9 cellular contexts compared by ENCODE assay signal in genomic region chr1:201896951-201897391, GRCh38. TPM values are rescaled to one million over a fixed set of nuclear protein-coding genes. Genes with fewer than 3 reads are reported as not detected.
DNase-seq lines count a peak whose midpoint lies in the region; ATAC-seq and TF ChIP-seq lines count a peak whose summit lies in the region.
"Had no signal": no experiment of that assay in that cellular context is flagged by ENCODE, and none has a peak within 500 bp of the region (broad histone marks: within the 10 kb centered on the region; RNA-seq: fewer than 3 reads in every experiment).

No MANE protein-coding gene starts in this region.

- CTCF ChIA-PET in activated CD4-positive, alpha-beta T cell treated with anti-CD3 and anti-CD28 coated beads for 36 hours (lab: Charles Lee): interaction anchor here (0.6 to 5.8 kb wide), 32 partner anchors 9 to 778 kb away, joined by 3 to 93 read pairs (median 6); partner anchors contain the start of genes IPO9 and RNPEP

- H3K9me2 ChIP-seq in Loucy (replicated peaks; ENCODE audit: low read depth, low read length): no peaks in the 10 kb centered on the region

- H3K36me3 Mint-ChIP-seq in activated CD4-positive, alpha-beta T cell treated with anti-CD3 and anti-CD28 coated beads for 36 hours (ENCODE audit: low read depth): no peaks in the 10 kb centered on the region
- H3K36me3 Mint-ChIP-seq: CD14-positive monocyte had no signal

- peaks cover 13% of the 10 kb centered on the region for H3K4me1 ChIP-seq in Loucy (ENCODE audit: insufficient read depth, low read length, poor library complexity, severe bottlenecking)

- H3K4me2 ChIP-seq in Loucy (ENCODE audit: low read depth, low read length, poor library complexity, severe bottlenecking): no peak overlapping the region

- H3F3A ChIP-seq in Loucy (ENCODE audit: low read depth): no peaks in the 10 kb centered on the region

- no peak overlapping the region for H2AFZ ChIP-seq in Loucy (ENCODE audit: low read length)

- peaks cover 8% of the 10 kb centered on the region for H3K27me3 Mint-ChIP-seq in activated CD4-positive, alpha-beta T cell treated with anti-CD3 and anti-CD28 coated beads for 36 hours

- peak; percentile 16 for ATAC-seq in left lobe of liver
- no peak for ATAC-seq in activated CD4-positive, alpha-beta T cell treated with anti-CD3 and anti-CD28 coated beads for 36 hours

- peak; percentile 80 for DNase-seq in AG08395 (ENCODE audit: low spot score)
- no peak for DNase-seq in left lobe of liver (ENCODE audit: low spot score)
- DNase-seq in activated CD4-positive, alpha-beta T cell treated with anti-CD3 and anti-CD28 coated beads for 36 hours: no peak
- DNase-seq in NCI-H748 (lab: John Stamatoyannopoulos, UW; ENCODE audit: unreplicated experiment): no peak
- no peak for DNase-seq in NCI-H2107 (lab: John Stamatoyannopoulos, UW)
- no peak for DNase-seq in activated CD8-positive, alpha-beta memory T cell treated with anti-CD3 and anti-CD28 coated beads for 24 hours

- H4K20me1 ChIP-seq in Loucy (ENCODE audit: insufficient read depth, low read length, poor library complexity, severe bottlenecking): no peaks in the 10 kb centered on the region

- H3K79me2 ChIP-seq in Loucy (ENCODE audit: insufficient read depth, low read length): no peaks in the 10 kb centered on the region

- H3K4me3 Mint-ChIP-seq in activated CD4-positive, alpha-beta T cell treated with anti-CD3 and anti-CD28 coated beads for 36 hours: no peak overlapping the region
- H3K4me3 Mint-ChIP-seq: CD14-positive monocyte had no signal

- H3K9me3 Mint-ChIP-seq in activated CD4-positive, alpha-beta T cell treated with anti-CD3 and anti-CD28 coated beads for 36 hours (ENCODE audit: low read depth): no peaks in the 10 kb centered on the region

- H3K27ac ChIP-seq in cingulate gyrus (ENCODE audit: low read depth, low read length): peak overlapping the region; percentile 66

- intact Hi-C loops in activated CD4-positive, alpha-beta T cell treated with anti-CD3 and anti-CD28 coated beads for 36 hours (cut with DNase I, micrococcal nuclease): loop anchor here (1.0 to 5.0 kb wide), 7 partner anchors 58 to 238 kb away; partner anchors contain the start of genes TIMM17A (in 2 of the 2) and RNPEP (in 1 of the 2)

- no peaks in the 10 kb centered on the region for H3K9me3 ChIP-seq in Loucy (ENCODE audit: insufficient read depth, low read depth, low read length)

- no peaks in the 10 kb centered on the region for H3K27me3 ChIP-seq in Loucy (ENCODE audit: insufficient read depth, low read length, poor library complexity, severe bottlenecking)

- H3K4me1 Mint-ChIP-seq in activated CD4-positive, alpha-beta T cell treated with anti-CD3 and anti-CD28 coated beads for 36 hours: peaks cover 5% of the 10 kb centered on the region

- no peak overlapping the region for H3K27ac Mint-ChIP-seq in activated CD4-positive, alpha-beta T cell treated with anti-CD3 and anti-CD28 coated beads for 36 hours

- TF ChIP-seq CTCF in Loucy (conservative IDR thresholded peaks at IDR 0.05; ENCODE audit: low read length): peak; percentile 37

- POLR2A ChIA-PET in activated CD4-positive, alpha-beta T cell treated with anti-CD3 and anti-CD28 coated beads for 36 hours (lab: Charles Lee): interaction anchor here (0.6 kb wide), 1 partner anchor 27 kb away, joined by 3 read pairs; no protein-coding TSS in a partner anchor

- no peak overlapping the region for H3K4me3 ChIP-seq in Loucy (ENCODE audit: low read length, poor library complexity, severe bottlenecking)

- no peak overlapping the region for H3K9ac ChIP-seq in Loucy (ENCODE audit: low read depth, low read length, poor library complexity, severe bottlenecking)

- H3K36me3 ChIP-seq in Loucy (ENCODE audit: insufficient read depth, low read length): no peaks in the 10 kb centered on the region

RNA-seq across cellular contexts. Expression of gene SHISA4, which starts 8.3 kb away (rescaled TPM):
- total RNA-seq in left lobe of liver: 4.4 TPM
- total RNA-seq in activated CD4-positive, alpha-beta T cell treated with anti-CD3 and anti-CD28 coated beads for 36 hours: under 1 TPM; 0.14 to 0.26 TPM

RNA-seq across cellular contexts. Expression of gene LMOD1, which starts 49.4 kb away (rescaled TPM):
- 1.0 TPM for total RNA-seq in left lobe of liver
- not detected for total RNA-seq in activated CD4-positive, alpha-beta T cell treated with anti-CD3 and anti-CD28 coated beads for 36 hours

RNA-seq across cellular contexts. Expression of gene TIMM17A, which starts 58.3 kb away (rescaled TPM):
- total RNA-seq in left lobe of liver: 42.0 TPM
- 10 to 100 TPM; 51.9 to 70.6 TPM for total RNA-seq in activated CD4-positive, alpha-beta T cell treated with anti-CD3 and anti-CD28 coated beads for 36 hours
